Comparison of ENCODE assay signal across 31 cellular contexts in genomic region chr1:231965615-231966014, GRCh38.
"Had no signal": no experiment of that assay in that cellular context is flagged by ENCODE, and none has a peak within 500 bp of the region (broad histone marks: within the 10 kb centered on the region; RNA-seq: fewer than 3 reads in every experiment).

No MANE protein-coding gene starts in this region.

- H3K4me3 Mint-ChIP-seq: activated CD8-positive, alpha-beta T cell treated with anti-CD3 and anti-CD28 coated beads, Interleukin-2, amount 10 ng/mL, durations not matched to agents 7 days and 5 days; activated naive CD4-positive, alpha-beta T cell treated with anti-CD3 and anti-CD28 coated beads, Interleukin-2, amount 50 U/mL, for 24 hours; T-helper 1 cell treated with Interleukin-12 subunit alpha and Interleukin-12 subunit beta and Interleukin-4 antibody, amounts not matched to agents 30 μg/mL and 1 μg/mL, for 36 hours; WTC11 had no signal

- H3K4me1 Mint-ChIP-seq: activated naive CD4-positive, alpha-beta T cell treated with anti-CD3 and anti-CD28 coated beads, Interleukin-2, amount 50 U/mL, for 24 hours had no signal

- H3K4me1 ChIP-seq: ascending aorta, body of pancreas, Peyer's patch, SJSA1 had no signal

- H3K36me3 ChIP-seq: ascending aorta, MG63, Peyer's patch, SJSA1 had no signal

- H3K27me3 Mint-ChIP-seq: activated naive CD4-positive, alpha-beta T cell treated with anti-CD3 and anti-CD28 coated beads, Interleukin-2, amount 50 U/mL, for 24 hours had no signal

- H3K27ac ChIP-seq: ascending aorta, body of pancreas, Peyer's patch, SJSA1 had no signal

- H3K27ac Mint-ChIP-seq: activated CD8-positive, alpha-beta T cell treated with anti-CD3 and anti-CD28 coated beads, Interleukin-2, amount 10 ng/mL, durations not matched to agents 7 days and 5 days; activated naive CD4-positive, alpha-beta T cell treated with anti-CD3 and anti-CD28 coated beads, Interleukin-2, amount 50 U/mL, for 24 hours; T-helper 1 cell treated with Interleukin-12 subunit alpha and Interleukin-12 subunit beta and Interleukin-4 antibody, amounts not matched to agents 30 μg/mL and 1 μg/mL, for 36 hours; WTC11 had no signal

- H3K27me3 ChIP-seq: ascending aorta, body of pancreas, MG63, Peyer's patch, SJSA1 had no signal

- H3K9me3 ChIP-seq: ascending aorta, body of pancreas, MG63, Peyer's patch, SJSA1 had no signal

- H3K4me3 ChIP-seq: ascending aorta, body of pancreas, MG63, Peyer's patch, SJSA1 had no signal

- H3K9me3 Mint-ChIP-seq: activated naive CD4-positive, alpha-beta T cell treated with anti-CD3 and anti-CD28 coated beads, Interleukin-2, amount 50 U/mL, for 24 hours; T-helper 1 cell treated with Interleukin-12 subunit alpha and Interleukin-12 subunit beta and Interleukin-4 antibody, amounts not matched to agents 30 μg/mL and 1 μg/mL, for 36 hours had no signal

- DNase-seq: activated CD4-positive, alpha-beta T cell treated with anti-CD3 and anti-CD28 coated beads for 48 hours; activated CD4-positive, alpha-beta T cell treated with anti-CD3 and anti-CD28 coated beads, Interleukin-2, amount 50 U/mL, for 4 hours; activated CD4-positive, CD25-positive, alpha-beta regulatory T cell treated with anti-CD3 and anti-CD28 coated beads, Interleukin-2, amount 50 U/mL, for 72 hours; activated CD8-positive, alpha-beta memory T cell treated with anti-CD3 and anti-CD28 coated beads, Interleukin-2, amount 50 U/mL, for 48 hours; activated CD8-positive, alpha-beta T cell treated with anti-CD3 and anti-CD28 coated beads, Interleukin-2, amount 10 ng/mL, durations not matched to agents 7 days and 5 days; activated effector memory CD4-positive, alpha-beta T cell treated with Interleukin-2 at 50 U/mL for 16 hours; activated naive CD4-positive, alpha-beta T cell; activated T-cell treated with anti-CD3 and anti-CD28 coated beads, Interleukin-2, amount 50 U/mL, for 1 hour; amniotic stem cell; central memory CD4-positive, alpha-beta T cell; MG63; NCI-H1092 treated with DMSO at 0.1 percent for 48 hours; NCI-H1417 treated with DMSO at 0.1 percent for 48 hours; NCI-H1694; NCI-H2029; NCI-H2107; NCI-H345; NCI-H510A; NCI-H526 treated with DMSO at 0.1 percent for 48 hours; NK-92 treated with Interleukin-12 subunit alpha and Interleukin-12 subunit beta, amount 100 ng/mL, for 24 hours; OCI-M1; Peyer's patch; SHP77; T-helper 9 cell had no signal

- ATAC-seq: activated CD8-positive, alpha-beta T cell treated with anti-CD3 and anti-CD28 coated beads, Interleukin-2, amount 10 ng/mL, durations not matched to agents 7 days and 5 days; body of pancreas; SK-N-SH treated with all-trans-retinoic acid at 6 μM for 48 hours; WTC11 had no signal
